ENCODE assay signal across 8 cellular contexts in the genomic region with DNA sequence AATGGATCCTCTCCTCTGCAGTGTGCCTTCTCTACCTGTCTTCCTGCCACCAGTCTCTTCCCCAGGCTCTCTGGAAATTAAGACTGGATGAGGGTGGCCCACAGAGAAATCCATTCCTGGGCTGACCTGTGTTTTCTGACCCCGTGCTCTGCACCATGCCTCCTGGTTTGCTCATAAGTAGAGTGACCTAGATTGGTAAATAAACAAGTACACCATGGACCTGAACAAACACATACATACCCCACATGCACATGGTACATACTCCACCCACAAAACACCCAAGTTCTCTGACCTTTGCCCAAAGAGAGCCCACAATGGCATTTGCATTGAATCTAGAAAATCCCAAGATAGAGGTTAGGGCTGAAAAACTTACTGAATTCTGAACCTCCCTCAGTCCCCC.
"Had no signal": no experiment of that assay in that cellular context is flagged by ENCODE, and none has a peak within 500 bp of the region (broad histone marks: within the 10 kb centered on the region; RNA-seq: fewer than 3 reads in every experiment).

No MANE protein-coding gene starts in this region.

- ATAC-seq: HCT116 had no signal

- H3K4me3 Mint-ChIP-seq: HFFc6 had no signal

- H3K9me3 ChIP-seq: HAP-1 had no signal

- H3K4me3 ChIP-seq: GM23248, HAP-1 had no signal

- H3K9me3 Mint-ChIP-seq: HFFc6 had no signal

- H3K27ac Mint-ChIP-seq: HFFc6 had no signal

- DNase-seq: GOT3, H7, HFFc6, IMR-90 had no signal

- H3K9ac ChIP-seq: GM23248 had no signal

- H3K36me3 ChIP-seq: HAP-1 had no signal

- H3K27ac ChIP-seq: GM23248, HL-60 had no signal
